In the genomic region with DNA sequence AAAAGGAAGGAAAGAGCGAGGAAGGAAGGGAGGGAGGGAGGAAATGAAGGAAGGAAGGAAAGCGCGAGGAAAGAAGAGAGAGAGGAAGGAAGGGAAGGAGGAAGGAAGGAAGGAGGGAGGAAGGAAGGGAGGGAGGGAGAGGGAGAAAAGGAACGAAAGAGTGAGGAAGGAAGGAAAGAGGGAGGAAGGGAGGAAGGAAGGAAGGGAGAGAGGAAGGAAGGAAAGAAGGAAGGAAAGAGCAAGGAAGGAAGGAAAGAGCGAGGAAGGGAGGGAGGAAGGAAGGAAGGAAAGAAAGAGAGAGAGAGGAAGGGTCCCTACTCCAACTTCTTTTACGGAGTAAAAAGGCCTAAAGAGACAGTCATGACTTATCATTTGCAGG, we compare ENCODE assay signal across 8 cellular contexts. TPM values are rescaled to one million over a fixed set of nuclear protein-coding genes. Genes with fewer than 3 reads are reported as not detected.
DNase-seq lines count a peak whose midpoint lies in the region; ATAC-seq and TF ChIP-seq lines count a peak whose summit lies in the region.

No MANE protein-coding gene starts in this region.

- no peaks in the 10 kb centered on the region for H3K9me3 ChIP-seq in left ventricle myocardium inferior (replicated peaks)

- H3K4me3 ChIP-seq in left ventricle myocardium inferior (peak overlapping the region; percentile 85), dorsolateral prefrontal cortex (peak overlapping the region in 58 of 59 donors; percentile 41 to 84 (median 70))

- H3K36me3 ChIP-seq in left ventricle myocardium inferior: no peaks in the 10 kb centered on the region

- DNase-seq in left ventricle myocardium inferior (no peak), Right ventricle myocardium inferior (ENCODE audit: missing footprints) (no peak), dorsolateral prefrontal cortex (no peak), naive B cell (no peak), NCI-H1436 treated with DMSO at 0.1 percent for 48 hours (lab: John Stamatoyannopoulos, UW) (no peak), NCI-H2227 (lab: John Stamatoyannopoulos, UW; ENCODE audit: unreplicated experiment) (no peak)

- TF ChIP-seq CTCF in left ventricle myocardium inferior (IDR thresholded peaks at IDR 0.05; ENCODE audit: borderline replicate concordance): no peak
- no peak for TF ChIP-seq CTCF in dorsolateral prefrontal cortex (IDR thresholded peaks at IDR 0.05 in 54 of 56, conservative IDR thresholded peaks at IDR 0.05 in 2 of 56; ENCODE audit: low read depth in 1 of 56, partially characterized antibody in 56 of 56)

- H3K36me3 Mint-ChIP-seq in naive B cell: peaks cover 0 to 12% of the 10 kb centered on the region in 2 donors

- H3K27ac Mint-ChIP-seq in naive B cell: peak overlapping the region in 4 of 6 donors; percentile 69 to 88 (median 82)

- H3K4me1 Mint-ChIP-seq in naive B cell: peaks cover 13 to 35% (median 32%) of the 10 kb centered on the region in 3 donors

- ATAC-seq in Right ventricle myocardium inferior (no peak), naive B cell (ENCODE audit: low read depth in 2 of 2) (no peak), GM21526 (IDR thresholded peaks at IDR 0.05; ENCODE audit: low FRiP score, unreplicated experiment) (no peak), GM21529 (IDR thresholded peaks at IDR 0.05; ENCODE audit: unreplicated experiment) (no peak)

- H3K27ac ChIP-seq in left ventricle myocardium inferior (replicated peaks) (peak overlapping the region; percentile 96), dorsolateral prefrontal cortex (peak overlapping the region in 58 of 59 donors; percentile 69 to 97 (median 94))

- H3K9me3 Mint-ChIP-seq in naive B cell: peaks cover 0 to 15% (median 12%) of the 10 kb centered on the region in 7 donors

- peaks cover 55% of the 10 kb centered on the region for H3K4me1 ChIP-seq in left ventricle myocardium inferior

- no peaks in the 10 kb centered on the region for H3K27me3 ChIP-seq in left ventricle myocardium inferior (ENCODE audit: low read depth)
- H3K27me3 ChIP-seq in dorsolateral prefrontal cortex: no peaks in the 10 kb centered on the region

- intact Hi-C loops in left ventricle myocardium inferior (cut with micrococcal nuclease) (no loop called here), Right ventricle myocardium inferior (cut with DNase I) (loop anchor here (10.0 kb wide), 1 partner anchor 243 kb away; the partner anchor contains the start of gene TMEM131L), dorsolateral prefrontal cortex (cut with DNase I) (loop anchor here in 1 of 2 donors (2.0 to 10.0 kb wide), 3 partner anchors 35 to 243 kb away; partner anchors contain the start of gene TMEM131L)

- H3K4me3 Mint-ChIP-seq in naive B cell: peak overlapping the region; percentile 87 to 97 (median 92)

- H3K27me3 Mint-ChIP-seq in naive B cell: peaks cover 0 to under 1% (median 0%) of the 10 kb centered on the region in 3 donors

RNA-seq across cellular contexts. Expression of gene TRIM2, which starts 17.5 kb away (rescaled TPM):
- total RNA-seq in left ventricle myocardium inferior: 20.2 TPM
- 14.7 TPM for total RNA-seq in Right ventricle myocardium inferior
- 100 to 1,000 TPM; 287 to 703 (median 456) TPM for total RNA-seq in dorsolateral prefrontal cortex
- 1 to 10 TPM in 5 of 6 donors, not detected in 1; 1.3 to 4.6 (median 2.6) TPM for polyA plus RNA-seq in naive B cell (ENCODE audit: low read depth in 6 of 6)

Comparison
In these comparisons a context has a peak if more than half of its experiments do, and no peak if none do; other contexts are left out.
1. RNA of gene TRIM2, which starts 17.5 kb away (total RNA-seq): 287 to 703 TPM in dorsolateral prefrontal cortex; 20.2 TPM in left ventricle myocardium inferior (single experiment) and 14.7 TPM in Right ventricle myocardium inferior (single experiment); every median in the first group is over 10 times any median in the second.